ENCODE assay signal across 20 cellular contexts in genomic region chr3:98999675-99000074, GRCh38.
"Had no signal": no experiment of that assay in that cellular context is flagged by ENCODE, and none has a peak within 500 bp of the region (broad histone marks: within the 10 kb centered on the region; RNA-seq: fewer than 3 reads in every experiment).

No MANE protein-coding gene starts in this region.

- ATAC-seq: Panc1, PC-3, SK-N-SH treated with all-trans-retinoic acid at 6 μM for 48 hours had no signal

- H3K27ac ChIP-seq: RWPE1 had no signal

- DNase-seq: KBM-7, MG63, NCI-H1092, NCI-H1105 treated with DMSO at 0.1 percent for 48 hours, NCI-H1417 treated with DMSO at 0.1 percent for 48 hours, NCI-H146, NCI-H1694 treated with DMSO at 0.1 percent for 48 hours, NCI-H1930, NCI-H2081, NCI-H2107, NCI-H2227 treated with DMSO at 0.1 percent for 48 hours, NCI-H524, NCI-H526 treated with DMSO at 0.1 percent for 48 hours, NCI-H748 treated with DMSO at 0.1 percent for 48 hours, PC-3, SHP77, T-helper 2 cell had no signal

- H3K27me3 ChIP-seq: MG63 had no signal

- H3K9me3 ChIP-seq: MG63 had no signal

- H3K36me3 ChIP-seq: MG63 had no signal

- H3K4me3 ChIP-seq: MG63 had no signal
